In the genomic region with DNA sequence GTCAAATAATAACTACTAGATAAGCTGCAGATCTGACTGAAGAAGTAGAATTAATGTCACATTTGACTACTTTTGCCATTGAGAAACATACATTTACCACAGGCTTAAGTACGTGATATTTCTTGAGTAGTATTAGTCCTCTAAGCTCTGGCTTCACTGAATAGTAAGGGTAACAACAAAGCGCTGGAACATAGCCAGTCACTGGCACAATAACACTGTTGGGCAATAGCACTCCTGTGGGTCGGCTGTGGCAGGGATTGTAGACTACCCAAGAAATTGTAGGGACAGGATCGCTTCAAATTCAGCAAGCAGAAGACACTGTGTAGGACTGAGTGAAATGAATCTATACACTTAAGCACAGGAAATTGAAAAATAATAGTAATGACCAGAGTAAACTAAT, we compare ENCODE assay signal across 26 cellular contexts. TPM values are rescaled to one million over a fixed set of nuclear protein-coding genes. Genes with fewer than 3 reads are reported as not detected.
DNase-seq lines count a peak whose midpoint lies in the region; ATAC-seq, FAIRE-seq and TF ChIP-seq lines count a peak whose summit lies in the region.
"Had no signal": no experiment of that assay in that cellular context is flagged by ENCODE, and none has a peak within 500 bp of the region (broad histone marks: within the 10 kb centered on the region; RNA-seq: fewer than 3 reads in every experiment).

No MANE protein-coding gene starts in this region.

- H3K4me1 ChIP-seq in mammary epithelial cell (ENCODE audit: insufficient read depth, low read length) (no peaks in the 10 kb centered on the region), small intestine (ENCODE audit: control insufficient read depth in 2 of 2, insufficient read depth in 1 of 2, low read depth in 1 of 2, low read length in 1 of 2) (no peaks in the 10 kb centered on the region), uterus (no peaks in the 10 kb centered on the region)
- H3K4me1 ChIP-seq: prostate gland, tibial artery had no signal

- no peaks in the 10 kb centered on the region for H3K79me2 ChIP-seq in mammary epithelial cell (ENCODE audit: insufficient read depth, low read length)

- H3K9me3 ChIP-seq in MG63 (no peaks in the 10 kb centered on the region), mammary epithelial cell (replicated peaks; ENCODE audit: insufficient read depth, low read length) (no peaks in the 10 kb centered on the region), small intestine (ENCODE audit: control insufficient read depth, low read depth) (no peaks in the 10 kb centered on the region), uterus (no peaks in the 10 kb centered on the region)
- H3K9me3 ChIP-seq: prostate gland, tibial artery had no signal

- no TSS peak for BruUV-seq in mammary epithelial cell (replicated peaks; lab: Mats Ljungman, UMichigan)

- dilution Hi-C loops in mammary epithelial cell (cut with HindIII; ENCODE audit: low sequenced_read_pairs): no loop called here

- H3K36me3 ChIP-seq in MG63 (no peaks in the 10 kb centered on the region), mammary epithelial cell (ENCODE audit: insufficient read depth, low read length) (no peaks in the 10 kb centered on the region), small intestine (ENCODE audit: control insufficient read depth in 2 of 2, insufficient read depth in 2 of 2, low read length in 2 of 2) (no peaks in the 10 kb centered on the region), uterus (no peaks in the 10 kb centered on the region)
- H3K36me3 ChIP-seq: prostate gland, tibial artery had no signal

- TF ChIP-seq POLR2A in uterus (IDR thresholded peaks at IDR 0.05): no peak

- 30% methylated on average over 4 of the region's 4 CpGs for WGBS in mammary epithelial cell (ENCODE audit: low coverage, missing lambda C conversion rate)
- WGBS in small intestine, 3 donors: 49 to 73% (median 60%) methylated on average over 4 of the region's 4 CpGs

- no peak overlapping the region for H3K9ac ChIP-seq in mammary epithelial cell (ENCODE audit: insufficient read depth, low read length)

- intact Hi-C loops in mammary epithelial cell (cut with micrococcal nuclease): no loop called here
- intact Hi-C loops in uterus (cut with DNase I; ENCODE audit: low total_unique reads): no loop called here

- FAIRE-seq in small intestine (lab: Jason Lieb, UNC): no peak
- FAIRE-seq: G401.6 had no signal

- in situ Hi-C loops in mammary epithelial cell (cut with MboI; ENCODE audit: low sequenced_read_pairs in 2 of 2): no loop called here

- no peaks in the 10 kb centered on the region for H4K20me1 ChIP-seq in mammary epithelial cell (ENCODE audit: insufficient read depth, low read length)

- TF ChIP-seq CTCF in mammary epithelial cell (conservative IDR thresholded peaks at IDR 0.05 in 1 of 2, IDR thresholded peaks at IDR 0.05 in 1 of 2; ENCODE audit: extremely low read depth in 1 of 2, insufficient read depth in 1 of 2, low read depth in 1 of 2, low read length in 2 of 2): peak in 1 of 2 donors; percentile 22
- TF ChIP-seq CTCF in uterus (IDR thresholded peaks at IDR 0.05): no peak

- no peak overlapping the region for H2AFZ ChIP-seq in mammary epithelial cell (ENCODE audit: low read depth, low read length)

- H3K27ac ChIP-seq in mammary epithelial cell (ENCODE audit: insufficient read depth, low read depth, low read length): no peak overlapping the region
- no peak overlapping the region for H3K27ac ChIP-seq in small intestine (ENCODE audit: low read depth in 1 of 2, low read length in 1 of 2)
- no peak overlapping the region for H3K27ac ChIP-seq in uterus
- H3K27ac ChIP-seq: prostate gland, tibial artery had no signal

- peak; percentile 89 for ATAC-seq in left lobe of liver
- ATAC-seq in HG02885 (IDR thresholded peaks at IDR 0.05; ENCODE audit: poor library complexity, unreplicated experiment): no peak
- no peak for ATAC-seq in GM18520 (IDR thresholded peaks at IDR 0.05; ENCODE audit: unreplicated experiment)
- ATAC-seq: activated CD4-positive, CD25-positive, alpha-beta regulatory T cell treated with anti-CD3 and anti-CD28 coated beads, Interleukin-2, amount 50 U/mL, for 24 hours; stimulated activated naive CD8-positive, alpha-beta T cell treated with anti-CD3 and anti-CD28 coated beads, Interleukin-15, Interleukin-2, amounts not matched to agents 100 U/mL and 50 U/mL, for 24 hours had no signal

- no peak overlapping the region for H3K4me2 ChIP-seq in mammary epithelial cell (ENCODE audit: insufficient read depth, low read depth, low read length)

- no peak overlapping the region for H3K4me3 ChIP-seq in MG63
- H3K4me3 ChIP-seq in mammary epithelial cell (replicated peaks in 1 of 3; ENCODE audit: insufficient read depth in 1 of 3, low read depth in 2 of 3, low read length in 3 of 3): no peak overlapping the region
- H3K4me3 ChIP-seq in small intestine (ENCODE audit: low read depth in 1 of 2, low read length in 2 of 2): no peak overlapping the region
- H3K4me3 ChIP-seq in uterus: no peak overlapping the region
- H3K4me3 ChIP-seq: prostate gland, tibial artery had no signal

- CTCF ChIA-PET in mammary epithelial cell (lab: Charles Lee; ENCODE audit: low non-redundant PET): no interaction called here

- peak; percentile 5 for DNase-seq in MG63
- peak; percentile 66 for DNase-seq in mammary epithelial cell
- peak; percentile 61 for DNase-seq in left lobe of liver (ENCODE audit: low spot score)
- peak; percentile 12 for DNase-seq in small intestine
- DNase-seq in uterus: no peak
- DNase-seq: activated CD8-positive, alpha-beta memory T cell treated with anti-CD3 and anti-CD28 coated beads for 24 hours; activated naive CD4-positive, alpha-beta T cell treated with Interleukin-2 at 50 U/mL for 16 hours; activated T-cell treated with anti-CD3 and anti-CD28 coated beads, Interleukin-2, amount 50 U/mL, for 24 hours; aorta; CD4-positive, alpha-beta memory T cell; erythroblast; KBM-7; kidney glomerular epithelial cell; NCI-H1048; NCI-H2029; NCI-H345; OCI-M1; SHP77; stimulated activated CD4-positive, alpha-beta T cell treated with anti-CD3 and anti-CD28 coated beads, Interleukin-4, amount 100 ng/mL, for 1 hour; stimulated activated naive CD8-positive, alpha-beta T cell treated with anti-CD3 and anti-CD28 coated beads, Interleukin-15, Interleukin-2, amounts not matched to agents 100 U/mL and 50 U/mL, for 24 hours; tibial artery had no signal

- H3K27me3 ChIP-seq in MG63 (no peaks in the 10 kb centered on the region), mammary epithelial cell (ENCODE audit: insufficient read depth, low read length) (no peaks in the 10 kb centered on the region), small intestine (ENCODE audit: control insufficient read depth in 2 of 2, insufficient read depth in 2 of 2, low read length in 2 of 2) (no peaks in the 10 kb centered on the region), uterus (no peaks in the 10 kb centered on the region)
- H3K27me3 ChIP-seq: tibial artery had no signal

RNA-seq across cellular contexts. Expression of a gene that starts 27.1 kb away (rescaled TPM):
- 6.2 and 9.3 TPM in 2 replicates for total RNA-seq in MG63 (2014; rRNA removed; shearing (Covaris generic); ENCODE audit: low replicate concordance)
- 1 to 10 TPM; 1.3 to 3.2 TPM for total RNA-seq in mammary epithelial cell
- polyA plus RNA-seq in mammary epithelial cell: 1.4 TPM
- polyA minus RNA-seq in mammary epithelial cell: not detected
- 2.7 TPM for total RNA-seq in left lobe of liver
- 10 to 100 TPM in 2 of 3 donors, 1 to 10 TPM in 1; 4.1 to 16.3 (median 13.2) TPM for polyA plus RNA-seq in small intestine
- total RNA-seq in uterus: 1 to 10 TPM; 2.3 to 9.8 (median 5.1) TPM

Comparison
In these comparisons a context has a peak if more than half of its experiments do, and no peak if none do; other contexts are left out.
1. DNase-seq: peak in MG63 (single experiment), mammary epithelial cell (single experiment), left lobe of liver (single experiment) and small intestine (single experiment); none in uterus (0 of 2).